Comparison of ENCODE assay signal across 9 cellular contexts in genomic region chr2:38075436-38076249, GRCh38. TPM values are rescaled to one million over a fixed set of nuclear protein-coding genes. Genes with fewer than 3 reads are reported as not detected.
DNase-seq lines count a peak whose midpoint lies in the region; ATAC-seq, FAIRE-seq and TF ChIP-seq lines count a peak whose summit lies in the region.
"Had no signal": no experiment of that assay in that cellular context is flagged by ENCODE, and none has a peak within 500 bp of the region (broad histone marks: within the 10 kb centered on the region; RNA-seq: fewer than 3 reads in every experiment).

Gene CYP1B1 (minus strand): TSS chr2:38076151. CDS start chr2:38075388, 763 bp downstream.

- H3K9me3 ChIP-seq in keratinocyte (ENCODE audit: control insufficient read depth, low read depth, low read length), result peaks cover 3% of the 10 kb centered on the region
- peaks cover 0 to 12% (median 0%) of the 10 kb centered on the region in 4 donors for H3K9me3 ChIP-seq in stomach

- intact Hi-C loops in stomach (cut with DNase I; ENCODE audit: low total_unique reads), result no loop called here

- H3K27me3 ChIP-seq in keratinocyte (ENCODE audit: control insufficient read depth, extremely low read depth, insufficient read depth, low read length) (peaks cover 33% of the 10 kb centered on the region), stomach (peaks cover 0 to 62% (median 31%) of the 10 kb centered on the region in 3 donors)

- DNase-seq in DMS 273 (lab: John Stamatoyannopoulos, UW; ENCODE audit: unreplicated experiment), result peak; percentile 63
- DNase-seq in DMS 273 treated with DMSO at 0.1 percent for 48 hours (lab: John Stamatoyannopoulos, UW), result no peak
- DNase-seq in astrocyte of the cerebellum (ENCODE audit: low read depth), result no peak
- DNase-seq in keratinocyte (ENCODE audit: low read depth, low spot score), result no peak
- no peak for DNase-seq in stomach
- no peak for DNase-seq in NCI-H146 treated with DMSO at 0.1 percent for 48 hours (lab: John Stamatoyannopoulos, UW; ENCODE audit: unreplicated experiment)

- peak within 1 kb of the TSS; percentile 65 for H2AFZ ChIP-seq in keratinocyte (ENCODE audit: control insufficient read depth, low read length)

- in situ Hi-C loops in astrocyte of the cerebellum (cut with HindIII; ENCODE audit: low sequenced_read_pairs), result no loop called here

- TF ChIP-seq EP300 in stomach (IDR thresholded peaks at IDR 0.05), result no peak

- no peak for TF ChIP-seq POLR2A in stomach (IDR thresholded peaks at IDR 0.05)

- H3K4me3 ChIP-seq in astrocyte of the cerebellum (ENCODE audit: low read depth, low read length) (peak within 1 kb of the TSS; percentile 57), keratinocyte (ENCODE audit: control insufficient read depth in 2 of 3, extremely low read depth in 1 of 3, insufficient read depth in 2 of 3, low read depth in 1 of 3, low read length in 3 of 3) (peak within 1 kb of the TSS; percentile 42 to 76 (median 72)), stomach (peak within 1 kb of the TSS; percentile 54 to 66 (median 56))

- dilution Hi-C loops in keratinocyte (cut with MboI; ENCODE audit: extremely low pct_ligation_motif_present, low sequenced_read_pairs), result no loop called here

- no peak for FAIRE-seq in keratinocyte (lab: Jason Lieb, UNC)
- FAIRE-seq: A204.1 had no signal

- no peaks in the 10 kb centered on the region for H3K79me2 ChIP-seq in keratinocyte (ENCODE audit: control insufficient read depth, insufficient read depth, low read length)

- H3K9me1 ChIP-seq in keratinocyte (ENCODE audit: control insufficient read depth, extremely low read depth, insufficient read depth, low read length), result no peaks in the 10 kb centered on the region

- H3K27ac ChIP-seq in keratinocyte (ENCODE audit: control insufficient read depth, insufficient read depth, low read length) (peak within 1 kb of the TSS; percentile 26), stomach (peak within 1 kb of the TSS; percentile 79 to 94 (median 88))

- no peaks in the 10 kb centered on the region for H3K36me3 ChIP-seq in keratinocyte (ENCODE audit: control insufficient read depth in 2 of 2, extremely low read depth in 1 of 2, insufficient read depth in 2 of 2, low read length in 2 of 2)
- peaks cover 0 to 13% (median 1%) of the 10 kb centered on the region in 4 donors for H3K36me3 ChIP-seq in stomach

- ATAC-seq in HG03571 (IDR thresholded peaks at IDR 0.05; ENCODE audit: unreplicated experiment) (peak; percentile 15), GM19023 (IDR thresholded peaks at IDR 0.05; ENCODE audit: unreplicated experiment) (no peak)

- peak within 1 kb of the TSS; percentile 74 for H3K9ac ChIP-seq in keratinocyte (ENCODE audit: control insufficient read depth, extremely low read depth, insufficient read depth, low read length)

- TF ChIP-seq CTCF in astrocyte of the cerebellum (IDR thresholded peaks at IDR 0.05; ENCODE audit: low read depth, low read length, missing control alignments) (no peak), keratinocyte (optimal IDR thresholded peaks at IDR 0.05 in 1 of 3, IDR thresholded peaks at IDR 0.05 in 1 of 3, conservative IDR thresholded peaks at IDR 0.05 in 1 of 3; ENCODE audit: extremely low read depth in 1 of 3, insufficient read depth in 2 of 3, low read length in 3 of 3) (no peak), stomach (IDR thresholded peaks at IDR 0.05) (no peak)

- 2 to 12% (median 3%) methylated on average over 34 to 63 of the region's 63 CpGs for WGBS in stomach, 5 donors

- H3K4me2 ChIP-seq in keratinocyte (ENCODE audit: control insufficient read depth, extremely low read depth, insufficient read depth, low read depth, low read length), result peak within 1 kb of the TSS; percentile 89

- H3K4me1 ChIP-seq in keratinocyte (ENCODE audit: control insufficient read depth, extremely low read depth, insufficient read depth, low read length), result peaks cover 20% of the 10 kb centered on the region
- H3K4me1 ChIP-seq in stomach, result peaks cover 13 to 63% (median 47%) of the 10 kb centered on the region in 4 donors

- no peaks in the 10 kb centered on the region for H4K20me1 ChIP-seq in keratinocyte (ENCODE audit: control insufficient read depth, extremely low read depth, insufficient read depth, low read length)

RNA-seq across cellular contexts. Expression of gene CYP1B1, which starts in this region (rescaled TPM):
- polyA plus RNA-seq in keratinocyte (0.65 to 2.2 TPM (median 1.6 TPM) in 3 replicates), stomach (10 to 100 TPM; 13.7 to 27.3 (median 19.9) TPM)
- 1.2 TPM for polyA plus RNA-seq in keratinocyte (2011; ENCODE audit: low read depth)
- polyA plus RNA-seq in keratinocyte (2011; cell fraction: cytosol; rRNA removed), result 0.88 and 1.4 TPM in 2 replicates
- polyA plus RNA-seq in keratinocyte (2011; cell fraction: nucleus; rRNA removed), result 5.2 and 6.2 TPM in 2 replicates
- polyA plus RNA-seq in keratinocyte (2012; ENCODE audit: low replicate concordance), result 0.85 and 2.3 TPM in 2 replicates
- polyA minus RNA-seq in keratinocyte, result 3.5 to 6.0 TPM (median 5.8 TPM) in 3 replicates
- 2.5 TPM for polyA minus RNA-seq in keratinocyte (2011; cell fraction: cytosol; rRNA and poly(A)+ RNA removed)
- polyA minus RNA-seq in keratinocyte (2011; cell fraction: nucleus; rRNA and poly(A)+ RNA removed), result 11.6 TPM in 2 replicates
- 100 to 1,000 TPM in 2 of 5 donors, 10 to 100 TPM in 2, 1 to 10 TPM in 1; 7.5 to 141 (median 42.7) TPM for total RNA-seq in stomach
